Comparison of ENCODE assay signal across 29 cellular contexts in genomic region chr20:49096212-49096730, GRCh38.
"Had no signal": no experiment of that assay in that cellular context is flagged by ENCODE, and none has a peak within 500 bp of the region (broad histone marks: within the 10 kb centered on the region; RNA-seq: fewer than 3 reads in every experiment).

No MANE protein-coding gene starts in this region.

- H3K9me3 ChIP-seq: ascending aorta, SJCRH30 had no signal

- H3K4me1 ChIP-seq: ascending aorta, SJCRH30 had no signal

- H3K9me3 Mint-ChIP-seq: activated CD4-positive, alpha-beta memory T cell treated with anti-CD3 and anti-CD28 coated beads for 36 hours; activated naive CD4-positive, alpha-beta T cell treated with anti-CD3 and anti-CD28 coated beads, Interleukin-2, amount 50 U/mL, for 24 hours; activated naive CD8-positive, alpha-beta T cell treated with anti-CD3 and anti-CD28 coated beads, Interleukin-2, amount 10 ng/mL, durations not matched to agents 7 days and 5 days; activated T-cell treated with anti-CD3 and anti-CD28 coated beads, Interleukin-2, amount 50 U/mL, for 4 hours; central memory CD8-positive, alpha-beta T cell had no signal

- H3K9ac ChIP-seq: KMS-11 had no signal

- H3K4me3 ChIP-seq: ascending aorta, cardiac muscle cell, SJCRH30 had no signal

- H3K27ac Mint-ChIP-seq: activated CD4-positive, alpha-beta memory T cell treated with anti-CD3 and anti-CD28 coated beads for 36 hours; activated naive CD4-positive, alpha-beta T cell treated with anti-CD3 and anti-CD28 coated beads, Interleukin-2, amount 50 U/mL, for 24 hours; activated naive CD8-positive, alpha-beta T cell treated with anti-CD3 and anti-CD28 coated beads, Interleukin-2, amount 10 ng/mL, durations not matched to agents 7 days and 5 days had no signal

- H3K27me3 ChIP-seq: ascending aorta, cardiac muscle cell, SJCRH30 had no signal

- ATAC-seq: activated T-cell treated with anti-CD3 and anti-CD28 coated beads, Interleukin-2, amount 50 U/mL, for 4 hours; Panc1; SK-N-SH treated with all-trans-retinoic acid at 6 μM for 48 hours had no signal

- H3K27ac ChIP-seq: ascending aorta, KMS-11, SJCRH30, WERI-Rb-1 had no signal

- DNase-seq: activated CD4-positive, alpha-beta memory T cell treated with anti-CD3 and anti-CD28 coated beads for 36 hours; activated CD4-positive, alpha-beta T cell treated with anti-CD3 and anti-CD28 coated beads, Interleukin-2, amount 50 U/mL, for 1 hour; activated CD8-positive, alpha-beta memory T cell treated with anti-CD3 and anti-CD28 coated beads, Interleukin-2, amount 50 U/mL, for 4 hours; activated effector memory CD4-positive, alpha-beta T cell treated with Interleukin-2 at 50 U/mL for 16 hours; activated naive CD8-positive, alpha-beta T cell treated with anti-CD3 and anti-CD28 coated beads, Interleukin-2, amount 10 ng/mL, durations not matched to agents 7 days and 5 days; activated T-cell treated with anti-CD3 and anti-CD28 coated beads for 4 hours; activated T-cell treated with anti-CD3 and anti-CD28 coated beads, Interleukin-2, amount 50 U/mL, for 4 hours; amygdala; MM.1S; NCI-H1092; NCI-H1436 treated with DMSO at 0.1 percent for 48 hours; NCI-H1694 treated with DMSO at 0.1 percent for 48 hours; NCI-H2029; NCI-H345; NCI-H524 treated with DMSO at 0.1 percent for 48 hours; SHP77; SJCRH30; SW 1271; T-helper 1 cell; T-helper 2 cell; T-helper 9 cell; WERI-Rb-1 had no signal

- H3K4me2 ChIP-seq: KMS-11 had no signal

- H3K4me3 Mint-ChIP-seq: activated CD4-positive, alpha-beta memory T cell treated with anti-CD3 and anti-CD28 coated beads for 36 hours; activated naive CD4-positive, alpha-beta T cell treated with anti-CD3 and anti-CD28 coated beads, Interleukin-2, amount 50 U/mL, for 24 hours; activated naive CD8-positive, alpha-beta T cell treated with anti-CD3 and anti-CD28 coated beads, Interleukin-2, amount 10 ng/mL, durations not matched to agents 7 days and 5 days; activated T-cell treated with anti-CD3 and anti-CD28 coated beads, Interleukin-2, amount 50 U/mL, for 4 hours; central memory CD8-positive, alpha-beta T cell had no signal

- H3K27me3 Mint-ChIP-seq: activated CD4-positive, alpha-beta memory T cell treated with anti-CD3 and anti-CD28 coated beads for 36 hours; activated naive CD4-positive, alpha-beta T cell treated with anti-CD3 and anti-CD28 coated beads, Interleukin-2, amount 50 U/mL, for 24 hours; activated naive CD8-positive, alpha-beta T cell treated with anti-CD3 and anti-CD28 coated beads, Interleukin-2, amount 10 ng/mL, durations not matched to agents 7 days and 5 days; central memory CD8-positive, alpha-beta T cell had no signal
